Comparison of ENCODE assay signal across 17 cellular contexts in the genomic region with DNA sequence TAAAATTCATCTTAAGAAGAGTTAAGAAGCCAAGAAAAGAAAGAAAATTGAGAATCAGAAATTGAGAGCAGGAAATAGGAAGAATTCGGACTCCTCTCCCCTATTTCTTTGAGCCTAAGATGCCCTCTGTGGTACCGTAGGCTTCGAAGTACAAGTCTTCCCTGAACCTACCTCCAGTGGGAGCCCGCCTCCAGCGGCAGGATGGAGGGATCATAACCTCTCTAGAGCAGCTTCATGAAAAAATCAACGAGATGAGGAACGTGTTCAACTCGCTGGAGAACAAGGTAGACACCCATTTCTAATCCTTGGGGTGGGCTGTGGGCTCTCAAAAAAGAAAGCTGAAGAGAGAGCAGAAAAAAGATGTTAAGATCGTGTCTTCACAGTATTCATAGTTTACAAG. TPM values are rescaled to one million over a fixed set of nuclear protein-coding genes. Genes with fewer than 3 reads are reported as not detected.
"Had no signal": no experiment of that assay in that cellular context is flagged by ENCODE, and none has a peak within 500 bp of the region (broad histone marks: within the 10 kb centered on the region; RNA-seq: fewer than 3 reads in every experiment).

No MANE protein-coding gene starts in this region.

- ATAC-seq: body of pancreas; esophagus mucosa; heart right ventricle; stimulated activated naive CD8-positive, alpha-beta T cell treated with anti-CD3 and anti-CD28 coated beads, Interleukin-15, amount 100 ng/mL, for 72 hours had no signal

- H3K4me1 ChIP-seq: body of pancreas, parathyroid adenoma, testis had no signal

- H3K4me3 Mint-ChIP-seq: activated CD4-positive, alpha-beta T cell treated with anti-CD3 and anti-CD28 coated beads, Interleukin-2, amount 10 ng/mL, durations not matched to agents 7 days and 5 days; stimulated activated naive CD8-positive, alpha-beta T cell treated with anti-CD3 and anti-CD28 coated beads, Interleukin-15, amount 100 ng/mL, for 72 hours had no signal

- H3K4me1 Mint-ChIP-seq: activated CD4-positive, alpha-beta T cell treated with anti-CD3 and anti-CD28 coated beads, Interleukin-2, amount 10 ng/mL, durations not matched to agents 7 days and 5 days; stimulated activated naive CD8-positive, alpha-beta T cell treated with anti-CD3 and anti-CD28 coated beads, Interleukin-15, amount 100 ng/mL, for 72 hours had no signal

- DNase-seq: activated CD4-positive, alpha-beta T cell treated with anti-CD3 and anti-CD28 coated beads, Interleukin-2, amount 10 ng/mL, durations not matched to agents 7 days and 5 days; activated naive CD4-positive, alpha-beta T cell treated with anti-CD3 and anti-CD28 coated beads, Interleukin-2, amount 50 U/mL, for 16 hours; amniotic stem cell; body of pancreas; cerebellar nuclear complex; foreskin melanocyte; heart right ventricle; kidney; left ventricle myocardium inferior; retina; stimulated activated CD4-positive, alpha-beta T cell treated with anti-CD3 and anti-CD28 coated beads, Interleukin-15, amount 100 ng/mL, for 24 hours; stimulated activated CD4-positive, alpha-beta T cell treated with anti-CD3 and anti-CD28 coated beads, Interleukin-4, amount 100 ng/mL, for 24 hours; stimulated activated naive CD8-positive, alpha-beta T cell treated with anti-CD3 and anti-CD28 coated beads, Interleukin-15, amount 100 ng/mL, for 72 hours; T-helper 1 cell; testis had no signal

- H3K27ac ChIP-seq: body of pancreas, heart right ventricle, left ventricle myocardium inferior, parathyroid adenoma, testis had no signal

- H3K4me3 ChIP-seq: body of pancreas, heart right ventricle, left ventricle myocardium inferior, testis had no signal

- H3K9me3 Mint-ChIP-seq: activated CD4-positive, alpha-beta T cell treated with anti-CD3 and anti-CD28 coated beads, Interleukin-2, amount 10 ng/mL, durations not matched to agents 7 days and 5 days; stimulated activated naive CD8-positive, alpha-beta T cell treated with anti-CD3 and anti-CD28 coated beads, Interleukin-15, amount 100 ng/mL, for 72 hours had no signal

- H3K36me3 ChIP-seq: left ventricle myocardium inferior had no signal

- H3K27me3 Mint-ChIP-seq: stimulated activated naive CD8-positive, alpha-beta T cell treated with anti-CD3 and anti-CD28 coated beads, Interleukin-15, amount 100 ng/mL, for 72 hours had no signal

- H3K9me3 ChIP-seq: body of pancreas, heart right ventricle, left ventricle myocardium inferior, testis had no signal

- H3K27ac Mint-ChIP-seq: activated CD4-positive, alpha-beta T cell treated with anti-CD3 and anti-CD28 coated beads, Interleukin-2, amount 10 ng/mL, durations not matched to agents 7 days and 5 days; stimulated activated naive CD8-positive, alpha-beta T cell treated with anti-CD3 and anti-CD28 coated beads, Interleukin-15, amount 100 ng/mL, for 72 hours had no signal

- H3K27me3 ChIP-seq: body of pancreas, heart right ventricle, testis had no signal

RNA-seq across cellular contexts. Expression of gene ARHGEF33, which starts 36.3 kb away (rescaled TPM):
- total RNA-seq: activated CD4-positive, alpha-beta T cell treated with anti-CD3 and anti-CD28 coated beads, Interleukin-2, amount 10 ng/mL, durations not matched to agents 7 days and 5 days; esophagus mucosa had no signal
